8 cellular contexts compared by ENCODE assay signal in the genomic region with DNA sequence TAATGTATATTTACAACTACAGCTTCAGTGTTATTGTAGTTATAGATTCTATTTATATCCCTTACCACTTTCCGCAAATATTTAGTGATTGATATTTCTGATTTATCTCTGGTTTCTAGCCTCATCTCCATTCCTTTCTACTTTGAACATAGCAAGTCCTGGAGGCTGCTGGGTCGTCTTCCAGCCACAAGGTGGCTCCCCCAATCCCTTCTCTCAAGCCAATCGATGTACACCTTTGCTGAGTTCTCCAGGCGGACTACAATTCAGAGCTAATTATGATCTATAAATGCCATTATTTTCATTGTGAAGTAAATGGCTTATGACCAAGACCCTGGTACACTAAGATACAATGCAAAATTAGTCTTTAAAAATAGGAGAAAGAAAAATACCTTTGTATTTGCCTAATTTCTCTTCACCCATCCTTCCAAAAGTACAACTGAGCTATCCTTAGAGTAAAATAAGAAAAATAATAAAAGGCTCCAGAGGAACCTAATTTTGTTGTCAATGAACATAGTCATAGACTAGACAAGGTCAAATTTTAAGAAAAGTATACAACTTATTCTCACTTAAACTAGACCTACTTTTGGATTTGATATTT.
DNase-seq lines count a peak whose midpoint lies in the region; ATAC-seq, FAIRE-seq and TF ChIP-seq lines count a peak whose summit lies in the region.

No MANE protein-coding gene starts in this region.

- RAD21 ChIA-PET in GM12878 (lab: Charles Lee; ENCODE audit: unreplicated experiment) = interaction anchor here (0.6 to 2.7 kb wide), 28 partner anchors 8 to 311 kb away, joined by 3 to 28 read pairs (median 5); a partner anchor contains a TSS

- SMC1A ChIA-PET in GM12878 (lab: Charles Lee; ENCODE audit: uncharacterized antibody, unreplicated experiment) = interaction anchor here (0.5 to 3.6 kb wide), 38 partner anchors 10 to 289 kb away, joined by 3 to 48 read pairs (median 4); a partner anchor contains a TSS

- TF ChIP-seq RAD21 in GM12878 (IDR thresholded peaks at IDR 0.05; ENCODE audit: insufficient read depth, low read depth, low read length) = peak; percentile 66

- H3K4me1 Mint-ChIP-seq in immature natural killer cell = peaks cover 39 to 73% of the 10 kb centered on the region in 2 donors

- H2AFZ ChIP-seq in GM12878 (ENCODE audit: control insufficient read depth, low read depth, low read length) = no peak overlapping the region

- no peaks in the 10 kb centered on the region for H3K79me2 ChIP-seq in GM12878 (ENCODE audit: control insufficient read depth, insufficient read depth, low read length)

- H3K36me3 ChIP-seq in GM12878 (ENCODE audit: control insufficient read depth in 2 of 2, insufficient read depth in 2 of 2, low read length in 1 of 2) = peaks cover 0 to 3% of the 10 kb centered on the region in 2 experiments; a peak in 2 of 4 replicates

- no peaks in the 10 kb centered on the region for H3K27me3 ChIP-seq in GM12878 (replicated peaks in 1 of 2; ENCODE audit: control insufficient read depth in 2 of 2, insufficient read depth in 2 of 2, low read length in 1 of 2)

- CTCF ChIA-PET in GM12878 (lab: Yijun Ruan, JAX) = interaction anchor here (0.6 to 3.5 kb wide), 57 partner anchors 9 to 330 kb away, joined by 3 to 92 read pairs (median 5); a partner anchor contains a TSS

- no peak overlapping the region for H3K9ac ChIP-seq in GM12878 (ENCODE audit: control insufficient read depth, insufficient read depth, low read length)

- H3K27me3 Mint-ChIP-seq in immature natural killer cell (ENCODE audit: low read depth in 3 of 3) = peaks cover 0 to 3% (median 0%) of the 10 kb centered on the region in 3 donors

- ATAC-seq in GM12878 (peak; percentile 98), HG03095 (IDR thresholded peaks at IDR 0.05; ENCODE audit: unreplicated experiment) (no peak)

- no peak overlapping the region for H3K4me2 ChIP-seq in GM12878 (ENCODE audit: control insufficient read depth, insufficient read depth)

- TF ChIP-seq CTCF in GM12878 (IDR thresholded peaks at IDR 0.05 in 2 of 3, conservative IDR thresholded peaks at IDR 0.05 in 1 of 3; ENCODE audit: control insufficient read depth in 2 of 3, extremely low read depth in 1 of 3, insufficient read depth in 1 of 3, low read depth in 3 of 3, low read length in 3 of 3) = peak; percentile 69 to 89 (median 86)

- no TSS peak for BruUV-seq in GM12878 (replicated peaks; lab: Mats Ljungman, UMichigan)

- POLR2A ChIA-PET in GM12878 (lab: Charles Lee) = interaction anchor here (0.6 to 1.4 kb wide), 5 partner anchors 9 to 367 kb away, joined by 3 to 11 read pairs (median 3); a partner anchor contains a TSS

- intact Hi-C loops in GM12878 (cut with micrococcal nuclease; ENCODE audit: unreplicated experiment) = loop anchor here (2.0 to 5.0 kb wide), 2 partner anchors 46 to 287 kb away; no protein-coding TSS in a partner anchor

- no peak for TF ChIP-seq POLR2A in GM12878 (IDR thresholded peaks at IDR 0.05; ENCODE audit: low read depth, low read length)

- H3K9me3 ChIP-seq in GM12878 (replicated peaks; ENCODE audit: control insufficient read depth, insufficient read depth, low read length) = no peaks in the 10 kb centered on the region

- in situ Hi-C loops in GM12878 (cut with MboI) = no loop called here

- DNase-seq in GDM1 (lab: John Stamatoyannopoulos, UW) (peak; percentile 21), M059J (ENCODE audit: low read depth) (peak; percentile 62), SKM-1 (lab: John Stamatoyannopoulos, UW; ENCODE audit: unreplicated experiment) (peak; percentile 57), GM12878 (ENCODE audit: low read depth, low spot score) (no peak), immature natural killer cell (peak; percentile 22 to 36 (median 32)), mesenteric fat pad (ENCODE audit: low spot score) (no peak)
- peak; percentile 54 to 56 for DNase-seq in stimulated activated CD4-positive, alpha-beta T cell treated with anti-CD3 and anti-CD28 coated beads, Interleukin-2, amount 100 ng/mL, for 24 hours

- H3K27ac Mint-ChIP-seq in immature natural killer cell = peak overlapping the region in 1 of 6 donors; percentile 37

- no peak overlapping the region for H3K4me3 ChIP-seq in GM12878

- no peaks in the 10 kb centered on the region for H4K20me1 ChIP-seq in GM12878 (ENCODE audit: control insufficient read depth, insufficient read depth)

- FAIRE-seq in GM12878 (lab: Jason Lieb, UNC) = peak; percentile 84

- peaks cover 8% of the 10 kb centered on the region; the same call in 1 of the 2 replicates for H3K4me1 ChIP-seq in GM12878 (ENCODE audit: control insufficient read depth, insufficient read depth, low read length)

- no peak overlapping the region for H3K4me3 Mint-ChIP-seq in immature natural killer cell

- WGBS in GM12878 (ENCODE audit: insufficient coverage, insufficient replicate concordance, low lambda C conversion rate, missing lambda C conversion rate) = 14% methylated on average over 4 of the region's 4 CpGs

- H3K27ac ChIP-seq in GM12878 (ENCODE audit: control insufficient read depth, insufficient read depth) = no peak overlapping the region

- no peaks in the 10 kb centered on the region for H3K9me3 Mint-ChIP-seq in immature natural killer cell

- no peak for TF ChIP-seq EP300 in GM12878 (IDR thresholded peaks at IDR 0.05; ENCODE audit: borderline replicate concordance in 1 of 2, control insufficient read depth in 1 of 2, low read depth in 2 of 2, low read length in 2 of 2)

- H3K36me3 Mint-ChIP-seq in immature natural killer cell = peaks cover 0 to 3% (median 0%) of the 10 kb centered on the region in 3 donors

TF ChIP-seq in GM12878, 131 proteins besides CTCF, POLR2A, EP300 and RAD21:
- TF ChIP-seq YY1 (IDR thresholded peaks at IDR 0.05; ENCODE audit: low read depth, low read length) (0 out of 2 replicates have a peak, but pooled peaks have one; percentile 31), SMC3 (IDR thresholded peaks at IDR 0.05; ENCODE audit: borderline replicate concordance, low read length) (peak; percentile 81), JUNB (IDR thresholded peaks at IDR 0.05) (no peak)
- TF ChIP-seq, protein P1, sequence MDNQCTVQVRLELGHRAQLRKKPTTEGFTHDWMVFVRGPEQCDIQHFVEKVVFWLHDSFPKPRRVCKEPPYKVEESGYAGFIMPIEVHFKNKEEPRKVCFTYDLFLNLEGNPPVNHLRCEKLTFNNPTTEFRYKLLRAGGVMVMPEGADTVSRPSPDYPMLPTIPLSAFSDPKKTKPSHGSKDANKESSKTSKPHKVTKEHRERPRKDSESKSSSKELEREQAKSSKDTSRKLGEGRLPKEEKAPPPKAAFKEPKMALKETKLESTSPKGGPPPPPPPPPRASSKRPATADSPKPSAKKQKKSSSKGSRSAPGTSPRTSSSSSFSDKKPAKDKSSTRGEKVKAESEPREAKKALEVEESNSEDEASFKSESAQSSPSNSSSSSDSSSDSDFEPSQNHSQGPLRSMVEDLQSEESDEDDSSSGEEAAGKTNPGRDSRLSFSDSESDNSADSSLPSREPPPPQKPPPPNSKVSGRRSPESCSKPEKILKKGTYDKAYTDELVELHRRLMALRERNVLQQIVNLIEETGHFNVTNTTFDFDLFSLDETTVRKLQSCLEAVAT (IDR thresholded peaks at IDR 0.05) = peak; percentile 45; the same call in 1 of the 2 replicates

Comparison
In these comparisons a context has a peak if more than half of its experiments do, and no peak if none do; other contexts are left out.
1. DNase-seq: peak in GDM1 (single experiment), M059J (single experiment), SKM-1 (single experiment), immature natural killer cell (3 of 3) and stimulated activated CD4-positive, alpha-beta T cell treated with anti-CD3 and anti-CD28 coated beads, Interleukin-2, amount 100 ng/mL, for 24 hours (2 of 2); none in GM12878 (single experiment) and mesenteric fat pad (single experiment).